Comparison of ENCODE assay signal across 2 cellular contexts in genomic region chr9:114004221-114004716, GRCh38.
TF ChIP-seq lines count a peak whose summit lies in the region.

No MANE protein-coding gene starts in this region.

TF ChIP-seq in liver, 16 proteins besides CTCF, POLR2A, EP300 and RAD21 (continued from another document):
- TF ChIP-seq ZBTB33 (IDR thresholded peaks at IDR 0.05), result no peak
- TF ChIP-seq JUND (IDR thresholded peaks at IDR 0.05), result no peak
- no peak for TF ChIP-seq HNF4G (IDR thresholded peaks at IDR 0.05)
- TF ChIP-seq NR2F2 (IDR thresholded peaks at IDR 0.05), result peak; percentile 23
- TF ChIP-seq FOXA1 (IDR thresholded peaks at IDR 0.05), result no peak
- no peak for TF ChIP-seq YY1 (IDR thresholded peaks at IDR 0.05)
- no peak for TF ChIP-seq GABPA (IDR thresholded peaks at IDR 0.05 in 1 of 2, conservative IDR thresholded peaks at IDR 0.05 in 1 of 2)

TF ChIP-seq in HepG2, 621 proteins besides CTCF, POLR2A, EP300 and RAD21 (continued from another document):
- TF ChIP-seq ZNF276 (CRISPR knock-in tag; IDR thresholded peaks at IDR 0.05; ENCODE audit: low read depth) (no peak), TEAD3 (CRISPR knock-in tag; optimal IDR thresholded peaks at IDR 0.05; ENCODE audit: borderline replicate concordance) (no peak), IRF1 (CRISPR knock-in tag; IDR thresholded peaks at IDR 0.05; ENCODE audit: low read depth) (no peak), GZF1 (CRISPR knock-in tag; IDR thresholded peaks at IDR 0.05) (no peak), ATF7-NPFF (CRISPR knock-in tag; IDR thresholded peaks at IDR 0.05; ENCODE audit: low read depth) (no peak), CENPBD1 (CRISPR knock-in tag; IDR thresholded peaks at IDR 0.05; ENCODE audit: borderline replicate concordance, low read depth) (no peak), SRSF4 (IDR thresholded peaks at IDR 0.05; ENCODE audit: low read depth, low read length, poor library complexity, severe bottlenecking) (no peak)
